8 cellular contexts compared by ENCODE assay signal in genomic region chr11:47406896-47407745, GRCh38. TPM values are rescaled to one million over a fixed set of nuclear protein-coding genes. Genes with fewer than 3 reads are reported as not detected.
DNase-seq lines count a peak whose midpoint lies in the region; ATAC-seq lines count a peak whose summit lies in the region.

No MANE protein-coding gene starts in this region.

- H3K36me3 Mint-ChIP-seq in activated CD4-positive, alpha-beta memory T cell treated with anti-CD3 and anti-CD28 coated beads, Interleukin-2, amount 10 ng/mL, durations not matched to agents 7 days and 5 days (ENCODE audit: low read depth), result no peaks in the 10 kb centered on the region
- peaks cover 10% of the 10 kb centered on the region for H3K36me3 Mint-ChIP-seq in stimulated activated effector memory CD8-positive, alpha-beta T cell treated with anti-CD3 and anti-CD28 coated beads, Interleukin-12 subunit alpha, Interleukin-12 subunit beta, amount 100 ng/mL, for 72 hours

- WGBS in right cardiac atrium, result 50% methylated on average over 12 of the region's 12 CpGs

- CTCF ChIA-PET in activated CD4-positive, alpha-beta memory T cell treated with anti-CD3 and anti-CD28 coated beads, Interleukin-2, amount 10 ng/mL, durations not matched to agents 7 days and 5 days (lab: Charles Lee), result interaction anchor here (0.6 to 1.3 kb wide), 5 partner anchors 13 to 136 kb away, joined by 3 to 18 read pairs (median 4); no protein-coding TSS in a partner anchor

- H3K9me3 Mint-ChIP-seq in activated CD4-positive, alpha-beta memory T cell treated with anti-CD3 and anti-CD28 coated beads, Interleukin-2, amount 10 ng/mL, durations not matched to agents 7 days and 5 days, result no peaks in the 10 kb centered on the region
- H3K9me3 Mint-ChIP-seq in stimulated activated effector memory CD8-positive, alpha-beta T cell treated with anti-CD3 and anti-CD28 coated beads, Interleukin-12 subunit alpha, Interleukin-12 subunit beta, amount 100 ng/mL, for 72 hours, result no peaks in the 10 kb centered on the region

- ATAC-seq in right cardiac atrium (no peak), HG03139 (IDR thresholded peaks at IDR 0.05; ENCODE audit: unreplicated experiment) (no peak)
- ATAC-seq in stimulated activated effector memory CD8-positive, alpha-beta T cell treated with anti-CD3 and anti-CD28 coated beads, Interleukin-12 subunit alpha, Interleukin-12 subunit beta, amount 100 ng/mL, for 72 hours, result no peak

- H3K4me3 Mint-ChIP-seq in activated CD4-positive, alpha-beta memory T cell treated with anti-CD3 and anti-CD28 coated beads, Interleukin-2, amount 10 ng/mL, durations not matched to agents 7 days and 5 days, result peak overlapping the region; percentile 88
- H3K4me3 Mint-ChIP-seq in stimulated activated effector memory CD8-positive, alpha-beta T cell treated with anti-CD3 and anti-CD28 coated beads, Interleukin-12 subunit alpha, Interleukin-12 subunit beta, amount 100 ng/mL, for 72 hours, result peak overlapping the region; percentile 97

- H3K9ac ChIP-seq in HUES48 (ENCODE audit: low read depth, low read length), result peak overlapping the region; percentile 77

- H3K27ac Mint-ChIP-seq in activated CD4-positive, alpha-beta memory T cell treated with anti-CD3 and anti-CD28 coated beads, Interleukin-2, amount 10 ng/mL, durations not matched to agents 7 days and 5 days, result peak overlapping the region; percentile 85
- peak overlapping the region; percentile 97 for H3K27ac Mint-ChIP-seq in stimulated activated effector memory CD8-positive, alpha-beta T cell treated with anti-CD3 and anti-CD28 coated beads, Interleukin-12 subunit alpha, Interleukin-12 subunit beta, amount 100 ng/mL, for 72 hours

- no peaks in the 10 kb centered on the region for H3K36me3 ChIP-seq in HUES48 (ENCODE audit: control insufficient read depth, insufficient read depth, low read length)

- DNase-seq in activated CD4-positive, alpha-beta memory T cell treated with anti-CD3 and anti-CD28 coated beads, Interleukin-2, amount 10 ng/mL, durations not matched to agents 7 days and 5 days, result no peak
- DNase-seq in right cardiac atrium, result peak in 2 of 3 donors; percentile 54 to 58
- peak in 1 of 2 donors; percentile 54 for DNase-seq in stimulated activated effector memory CD8-positive, alpha-beta T cell treated with anti-CD3 and anti-CD28 coated beads, Interleukin-12 subunit alpha, Interleukin-12 subunit beta, amount 100 ng/mL, for 72 hours (ENCODE audit: low spot score in 2 of 2)
- no peak for DNase-seq in activated effector memory CD4-positive, alpha-beta T cell treated with anti-CD3 and anti-CD28 coated beads, Interleukin-2, amount 50 U/mL, for 16 hours
- DNase-seq in Ammon's horn (ENCODE audit: low spot score), result no peak
- DNase-seq in NCI-H2196 treated with DMSO at 0.1 percent for 48 hours (lab: John Stamatoyannopoulos, UW; ENCODE audit: unreplicated experiment), result no peak

- H3K4me1 ChIP-seq in HUES48 (ENCODE audit: control insufficient read depth, insufficient read depth, low read length) (peaks cover 11% of the 10 kb centered on the region), right cardiac atrium (ENCODE audit: control insufficient read depth, insufficient read depth, low read length) (peaks cover 8% of the 10 kb centered on the region)

- H3K27me3 ChIP-seq in HUES48 (ENCODE audit: control insufficient read depth, insufficient read depth, low read length) (no peaks in the 10 kb centered on the region), right cardiac atrium (ENCODE audit: control insufficient read depth, insufficient read depth) (no peaks in the 10 kb centered on the region)

- H3K27ac ChIP-seq in HUES48 (ENCODE audit: low read depth, low read length), result peak overlapping the region; percentile 95
- H3K27ac ChIP-seq in right cardiac atrium (ENCODE audit: low read length), result peak overlapping the region; percentile 100

- intact Hi-C loops in right cardiac atrium (cut with DNase I), result loop anchor here in 1 of 4 donors (5.0 kb wide), 1 partner anchor 35 kb away; no protein-coding TSS in a partner anchor

- H3K4me1 Mint-ChIP-seq in activated CD4-positive, alpha-beta memory T cell treated with anti-CD3 and anti-CD28 coated beads, Interleukin-2, amount 10 ng/mL, durations not matched to agents 7 days and 5 days, result peaks cover 21% of the 10 kb centered on the region
- H3K4me1 Mint-ChIP-seq in stimulated activated effector memory CD8-positive, alpha-beta T cell treated with anti-CD3 and anti-CD28 coated beads, Interleukin-12 subunit alpha, Interleukin-12 subunit beta, amount 100 ng/mL, for 72 hours, result peaks cover 24% of the 10 kb centered on the region

- H3K9me3 ChIP-seq in HUES48 (ENCODE audit: control insufficient read depth, insufficient read depth, low read length), result no peaks in the 10 kb centered on the region
- H3K9me3 ChIP-seq in right cardiac atrium (ENCODE audit: control insufficient read depth, low read length), result no peaks in the 10 kb centered on the region

- H3K4me3 ChIP-seq in HUES48 (ENCODE audit: low read depth, low read length) (peak overlapping the region; percentile 82), right cardiac atrium (ENCODE audit: low read length) (peak overlapping the region; percentile 78)

- no peaks in the 10 kb centered on the region for H3K27me3 Mint-ChIP-seq in activated CD4-positive, alpha-beta memory T cell treated with anti-CD3 and anti-CD28 coated beads, Interleukin-2, amount 10 ng/mL, durations not matched to agents 7 days and 5 days

- POLR2A ChIA-PET in activated CD4-positive, alpha-beta memory T cell treated with anti-CD3 and anti-CD28 coated beads, Interleukin-2, amount 10 ng/mL, durations not matched to agents 7 days and 5 days (lab: Charles Lee), result interaction anchor here (0.8 to 3.7 kb wide), 11 partner anchors 8 to 192 kb away, joined by 3 to 23 read pairs (median 4); partner anchors contain the start of genes ACP2, DDB2 and PSMC3

RNA-seq across cellular contexts. Expression of gene SLC39A13, which starts 1.3 kb away (rescaled TPM):
- 10 to 100 TPM; 23.6 to 24.2 TPM for total RNA-seq in activated CD4-positive, alpha-beta memory T cell treated with anti-CD3 and anti-CD28 coated beads, Interleukin-2, amount 10 ng/mL, durations not matched to agents 7 days and 5 days
- 10 to 100 TPM; 41.7 to 46.6 (median 44.9) TPM for total RNA-seq in right cardiac atrium
- 61.6 TPM for polyA plus RNA-seq in right cardiac atrium

RNA-seq across cellular contexts. Expression of gene PSMC3, which starts 19.1 kb away (rescaled TPM):
- 100 to 1,000 TPM; 111 to 112 TPM for total RNA-seq in activated CD4-positive, alpha-beta memory T cell treated with anti-CD3 and anti-CD28 coated beads, Interleukin-2, amount 10 ng/mL, durations not matched to agents 7 days and 5 days
- total RNA-seq in right cardiac atrium, result 100 to 1,000 TPM; 122 to 162 (median 155) TPM
- 170 TPM for polyA plus RNA-seq in right cardiac atrium

RNA-seq across cellular contexts. Expression of gene SPI1, which starts 28.8 kb away (rescaled TPM):
- not detected for total RNA-seq in activated CD4-positive, alpha-beta memory T cell treated with anti-CD3 and anti-CD28 coated beads, Interleukin-2, amount 10 ng/mL, durations not matched to agents 7 days and 5 days
- 10 to 100 TPM; 11.6 to 24.1 (median 18.6) TPM for total RNA-seq in right cardiac atrium
- 5.9 TPM for polyA plus RNA-seq in right cardiac atrium

RNA-seq across cellular contexts. Expression of gene RAPSN, which starts 41.8 kb away (rescaled TPM):
- total RNA-seq in activated CD4-positive, alpha-beta memory T cell treated with anti-CD3 and anti-CD28 coated beads, Interleukin-2, amount 10 ng/mL, durations not matched to agents 7 days and 5 days, result under 1 TPM; 0.30 to 0.65 TPM
- under 1 TPM; 0.17 to 0.50 (median 0.39) TPM for total RNA-seq in right cardiac atrium
- polyA plus RNA-seq in right cardiac atrium, result 0.23 TPM

RNA-seq across cellular contexts. Expression of gene MYBPC3, which starts 54.6 kb away (rescaled TPM):
- total RNA-seq in activated CD4-positive, alpha-beta memory T cell treated with anti-CD3 and anti-CD28 coated beads, Interleukin-2, amount 10 ng/mL, durations not matched to agents 7 days and 5 days, result not detected
- 1,000 to 10,000 TPM in 3 of 4 donors, 100 to 1,000 TPM in 1; 953 to 1,924 (median 1,412) TPM for total RNA-seq in right cardiac atrium
- polyA plus RNA-seq in right cardiac atrium, result 1,009 TPM

Comparison
In these comparisons a context has a peak if more than half of its experiments do, and no peak if none do; other contexts are left out.
1. DNase-seq: peak in right cardiac atrium (2 of 3); none in activated CD4-positive, alpha-beta memory T cell treated with anti-CD3 and anti-CD28 coated beads, Interleukin-2, amount 10 ng/mL, durations not matched to agents 7 days and 5 days (single experiment), activated effector memory CD4-positive, alpha-beta T cell treated with anti-CD3 and anti-CD28 coated beads, Interleukin-2, amount 50 U/mL, for 16 hours (single experiment), Ammon's horn (single experiment) and NCI-H2196 treated with DMSO at 0.1 percent for 48 hours (single experiment).
2. RNA of gene SPI1, which starts 28.8 kb away (total RNA-seq): 11.6 to 24.1 TPM in right cardiac atrium; not detected in activated CD4-positive, alpha-beta memory T cell treated with anti-CD3 and anti-CD28 coated beads, Interleukin-2, amount 10 ng/mL, durations not matched to agents 7 days and 5 days; every median in the first group is over 10 times any median in the second.